8 cellular contexts compared by ENCODE assay signal in genomic region chr14:96567289-96567899, GRCh38.
A peak's percentile ranks its signal among the peaks of the same experiment; 100 is the strongest.
DNase-seq lines count a peak whose midpoint lies in the region; ATAC-seq and TF ChIP-seq lines count a peak whose summit lies in the region.

No MANE protein-coding gene starts in this region.

- H3K4me1 ChIP-seq in body of pancreas, result no peaks in the 10 kb centered on the region

- no peak overlapping the region for H3K27ac ChIP-seq in body of pancreas

- no peak overlapping the region for H3K4me3 Mint-ChIP-seq in CD14-positive monocyte
- H3K4me3 Mint-ChIP-seq in activated naive CD4-positive, alpha-beta T cell treated with anti-CD3 and anti-CD28 coated beads for 36 hours, result no peak overlapping the region

- H3K27me3 ChIP-seq in body of pancreas, result no peaks in the 10 kb centered on the region

- ATAC-seq in GM18907 (IDR thresholded peaks at IDR 0.05; ENCODE audit: unreplicated experiment), result peak; percentile 78
- no peak for ATAC-seq in body of pancreas
- ATAC-seq in GM21447 (IDR thresholded peaks at IDR 0.05; ENCODE audit: unreplicated experiment), result no peak

- no peaks in the 10 kb centered on the region for H3K9me3 Mint-ChIP-seq in CD14-positive monocyte
- no peaks in the 10 kb centered on the region for H3K9me3 Mint-ChIP-seq in activated naive CD4-positive, alpha-beta T cell treated with anti-CD3 and anti-CD28 coated beads for 36 hours

- intact Hi-C loops in CD14-positive monocyte (cut with micrococcal nuclease) (no loop called here), body of pancreas (cut with DNase I) (no loop called here)
- intact Hi-C loops in activated naive CD4-positive, alpha-beta T cell treated with anti-CD3 and anti-CD28 coated beads for 36 hours (cut with micrococcal nuclease), result loop anchor here (1.0 kb wide), 2 partner anchors 99 to 174 kb away; no protein-coding TSS in a partner anchor

- H3K36me3 Mint-ChIP-seq in CD14-positive monocyte, result peaks cover 53 to 68% of the 10 kb centered on the region in 2 donors
- peaks cover 24% of the 10 kb centered on the region for H3K36me3 Mint-ChIP-seq in activated naive CD4-positive, alpha-beta T cell treated with anti-CD3 and anti-CD28 coated beads for 36 hours (ENCODE audit: low read depth)

- H3K36me3 ChIP-seq in body of pancreas (replicated peaks in 1 of 2; ENCODE audit: insufficient read depth in 1 of 2, low read depth in 2 of 2), result peaks cover 0 to 7% of the 10 kb centered on the region in 2 donors

- 64 to 71% methylated on average over 3 of the region's 3 CpGs for WGBS in body of pancreas, 2 donors

- TF ChIP-seq CTCF in CD14-positive monocyte (IDR thresholded peaks at IDR 0.05) (peak; percentile 47), body of pancreas (IDR thresholded peaks at IDR 0.05) (peak in 6 of 7 experiments; percentile 24 to 46 (median 40))

- H3K4me3 ChIP-seq in body of pancreas, result no peak overlapping the region

- no peak for TF ChIP-seq POLR2A in body of pancreas (IDR thresholded peaks at IDR 0.05)

- DNase-seq in CD14-positive monocyte (ENCODE audit: low spot score), result no peak
- peak; percentile 91 for DNase-seq in NCI-H1694 treated with DMSO at 0.1 percent for 48 hours (lab: John Stamatoyannopoulos, UW)
- DNase-seq in body of pancreas, result no peak
- peak; percentile 44 to 55 for DNase-seq in lung microvascular endothelial cell (ENCODE audit: low read depth in 2 of 2)
- DNase-seq in activated naive CD4-positive, alpha-beta T cell treated with anti-CD3 and anti-CD28 coated beads for 36 hours, result no peak
- no peak for DNase-seq in cortex of kidney (lab: John Stamatoyannopoulos, UW)

- CTCF ChIA-PET in activated naive CD4-positive, alpha-beta T cell treated with anti-CD3 and anti-CD28 coated beads for 36 hours (lab: Charles Lee), result interaction anchor here (0.7 to 1.5 kb wide), 9 partner anchors 9 to 173 kb away, joined by 3 to 9 read pairs (median 4); no protein-coding TSS in a partner anchor

- H3K4me1 Mint-ChIP-seq in CD14-positive monocyte, result no peaks in the 10 kb centered on the region
- no peaks in the 10 kb centered on the region for H3K4me1 Mint-ChIP-seq in activated naive CD4-positive, alpha-beta T cell treated with anti-CD3 and anti-CD28 coated beads for 36 hours (ENCODE audit: low read depth)

- no peak overlapping the region for H3K27ac Mint-ChIP-seq in CD14-positive monocyte
- no peak overlapping the region for H3K27ac Mint-ChIP-seq in activated naive CD4-positive, alpha-beta T cell treated with anti-CD3 and anti-CD28 coated beads for 36 hours

- no peaks in the 10 kb centered on the region for H3K27me3 Mint-ChIP-seq in CD14-positive monocyte (ENCODE audit: low read depth in 3 of 3)
- no peaks in the 10 kb centered on the region for H3K27me3 Mint-ChIP-seq in activated naive CD4-positive, alpha-beta T cell treated with anti-CD3 and anti-CD28 coated beads for 36 hours (ENCODE audit: low read depth)

- H3K9me3 ChIP-seq in body of pancreas, result no peaks in the 10 kb centered on the region

Comparison
In these comparisons a context has a peak if more than half of its experiments do, and no peak if none do; other contexts are left out.
1. DNase-seq: peak in NCI-H1694 treated with DMSO at 0.1 percent for 48 hours (single experiment) and lung microvascular endothelial cell (2 of 2); none in CD14-positive monocyte (single experiment), body of pancreas (0 of 4), activated naive CD4-positive, alpha-beta T cell treated with anti-CD3 and anti-CD28 coated beads for 36 hours (single experiment) and cortex of kidney (single experiment).